ENCODE assay signal across 1 cellular context in the genomic region with DNA sequence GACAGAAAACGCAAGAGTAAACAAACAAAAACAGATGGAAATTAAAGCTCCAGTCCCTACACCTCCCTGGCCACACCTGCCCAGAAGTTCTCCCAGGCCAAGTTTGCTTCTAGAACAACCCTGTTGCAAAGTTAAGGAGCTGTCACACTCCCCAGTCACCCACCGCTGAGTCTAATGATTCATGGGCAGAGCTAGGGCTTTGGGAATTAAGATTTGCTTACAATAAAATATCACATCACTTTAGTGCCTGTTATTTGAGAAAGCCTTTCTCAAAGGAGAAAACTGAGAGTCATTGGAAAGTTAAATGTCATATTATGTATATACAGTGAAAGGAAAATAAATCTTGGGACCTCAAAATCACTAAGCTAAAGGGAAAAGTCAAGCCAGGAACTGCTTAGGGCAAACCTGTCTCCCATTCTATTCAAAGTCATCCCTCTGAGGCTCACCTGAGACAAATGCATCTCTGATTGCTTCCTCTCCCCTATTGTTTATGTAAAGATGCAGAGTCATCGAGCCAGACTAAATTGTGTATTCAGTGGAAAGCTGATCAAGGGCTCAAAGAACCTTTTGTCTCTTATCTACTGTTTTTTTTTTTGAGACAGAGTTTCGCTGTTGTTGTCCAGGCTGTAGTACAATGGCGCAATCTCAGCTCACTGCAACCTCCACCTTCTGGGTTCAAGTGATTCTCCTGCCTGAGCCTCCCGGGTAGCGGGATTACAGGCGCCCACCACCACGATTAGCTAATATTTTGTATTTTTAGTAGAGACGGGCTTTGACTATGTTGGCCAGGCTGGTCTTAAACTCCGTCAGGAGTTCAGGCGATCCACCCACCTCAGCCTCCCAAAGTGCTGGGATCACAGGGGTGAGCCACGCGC.
TF ChIP-seq lines count a peak whose summit lies in the region.

No MANE protein-coding gene starts in this region.

TF ChIP-seq in HepG2, 621 proteins besides CTCF, POLR2A, EP300 and RAD21 (continued from another document and continues in another):
- TF ChIP-seq, protein P1, sequence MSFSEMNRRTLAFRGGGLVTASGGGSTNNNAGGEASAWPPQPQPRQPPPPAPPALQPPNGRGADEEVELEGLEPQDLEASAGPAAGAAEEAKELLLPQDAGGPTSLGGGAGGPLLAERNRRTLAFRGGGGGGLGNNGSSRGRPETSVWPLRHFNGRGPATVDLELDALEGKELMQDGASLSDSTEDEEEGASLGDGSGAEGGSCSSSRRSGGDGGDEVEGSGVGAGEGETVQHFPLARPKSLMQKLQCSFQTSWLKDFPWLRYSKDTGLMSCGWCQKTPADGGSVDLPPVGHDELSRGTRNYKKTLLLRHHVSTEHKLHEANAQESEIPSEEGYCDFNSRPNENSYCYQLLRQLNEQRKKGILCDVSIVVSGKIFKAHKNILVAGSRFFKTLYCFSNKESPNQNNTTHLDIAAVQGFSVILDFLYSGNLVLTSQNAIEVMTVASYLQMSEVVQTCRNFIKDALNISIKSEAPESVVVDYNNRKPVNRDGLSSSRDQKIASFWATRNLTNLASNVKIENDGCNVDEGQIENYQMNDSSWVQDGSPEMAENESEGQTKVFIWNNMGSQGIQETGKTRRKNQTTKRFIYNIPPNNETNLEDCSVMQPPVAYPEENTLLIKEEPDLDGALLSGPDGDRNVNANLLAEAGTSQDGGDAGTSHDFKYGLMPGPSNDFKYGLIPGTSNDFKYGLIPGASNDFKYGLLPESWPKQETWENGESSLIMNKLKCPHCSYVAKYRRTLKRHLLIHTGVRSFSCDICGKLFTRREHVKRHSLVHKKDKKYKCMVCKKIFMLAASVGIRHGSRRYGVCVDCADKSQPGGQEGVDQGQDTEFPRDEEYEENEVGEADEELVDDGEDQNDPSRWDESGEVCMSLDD (CRISPR knock-in tag; IDR thresholded peaks at IDR 0.05; ENCODE audit: borderline replicate concordance), result no peak
- TF ChIP-seq, protein P2, sequence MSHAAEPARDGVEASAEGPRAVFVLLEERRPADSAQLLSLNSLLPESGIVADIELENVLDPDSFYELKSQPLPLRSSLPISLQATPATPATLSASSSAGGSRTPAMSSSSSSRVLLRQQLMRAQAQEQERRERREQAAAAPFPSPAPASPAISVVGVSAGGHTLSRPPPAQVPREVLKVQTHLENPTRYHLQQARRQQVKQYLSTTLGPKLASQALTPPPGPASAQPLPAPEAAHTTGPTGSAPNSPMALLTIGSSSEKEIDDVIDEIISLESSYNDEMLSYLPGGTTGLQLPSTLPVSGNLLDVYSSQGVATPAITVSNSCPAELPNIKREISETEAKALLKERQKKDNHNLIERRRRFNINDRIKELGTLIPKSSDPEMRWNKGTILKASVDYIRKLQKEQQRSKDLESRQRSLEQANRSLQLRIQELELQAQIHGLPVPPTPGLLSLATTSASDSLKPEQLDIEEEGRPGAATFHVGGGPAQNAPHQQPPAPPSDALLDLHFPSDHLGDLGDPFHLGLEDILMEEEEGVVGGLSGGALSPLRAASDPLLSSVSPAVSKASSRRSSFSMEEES (CRISPR knock-in tag; IDR thresholded peaks at IDR 0.05), result no peak
- TF ChIP-seq CEBPG (CRISPR knock-in tag; IDR thresholded peaks at IDR 0.05), result peak; percentile 89
- TF ChIP-seq, protein P3, sequence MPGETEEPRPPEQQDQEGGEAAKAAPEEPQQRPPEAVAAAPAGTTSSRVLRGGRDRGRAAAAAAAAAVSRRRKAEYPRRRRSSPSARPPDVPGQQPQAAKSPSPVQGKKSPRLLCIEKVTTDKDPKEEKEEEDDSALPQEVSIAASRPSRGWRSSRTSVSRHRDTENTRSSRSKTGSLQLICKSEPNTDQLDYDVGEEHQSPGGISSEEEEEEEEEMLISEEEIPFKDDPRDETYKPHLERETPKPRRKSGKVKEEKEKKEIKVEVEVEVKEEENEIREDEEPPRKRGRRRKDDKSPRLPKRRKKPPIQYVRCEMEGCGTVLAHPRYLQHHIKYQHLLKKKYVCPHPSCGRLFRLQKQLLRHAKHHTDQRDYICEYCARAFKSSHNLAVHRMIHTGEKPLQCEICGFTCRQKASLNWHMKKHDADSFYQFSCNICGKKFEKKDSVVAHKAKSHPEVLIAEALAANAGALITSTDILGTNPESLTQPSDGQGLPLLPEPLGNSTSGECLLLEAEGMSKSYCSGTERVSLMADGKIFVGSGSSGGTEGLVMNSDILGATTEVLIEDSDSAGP (CRISPR knock-in tag; IDR thresholded peaks at IDR 0.05; ENCODE audit: borderline replicate concordance), result no peak
- no peak for TF ChIP-seq FOXC1 (CRISPR knock-in tag; IDR thresholded peaks at IDR 0.05; ENCODE audit: borderline replicate concordance)
- TF ChIP-seq, protein P4, sequence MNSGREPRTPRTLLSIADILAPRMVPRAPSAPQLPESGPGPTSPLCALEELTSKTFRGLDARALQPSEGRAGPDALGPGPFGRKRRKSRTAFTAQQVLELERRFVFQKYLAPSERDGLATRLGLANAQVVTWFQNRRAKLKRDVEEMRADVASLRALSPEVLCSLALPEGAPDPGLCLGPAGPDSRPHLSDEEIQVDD (CRISPR knock-in tag; IDR thresholded peaks at IDR 0.05; ENCODE audit: borderline replicate concordance), result no peak
- TF ChIP-seq ZFP41 (CRISPR knock-in tag; IDR thresholded peaks at IDR 0.05; ENCODE audit: borderline replicate concordance), result no peak
- no peak for TF ChIP-seq SATB2 (CRISPR knock-in tag; IDR thresholded peaks at IDR 0.05)
- TF ChIP-seq, protein P5, sequence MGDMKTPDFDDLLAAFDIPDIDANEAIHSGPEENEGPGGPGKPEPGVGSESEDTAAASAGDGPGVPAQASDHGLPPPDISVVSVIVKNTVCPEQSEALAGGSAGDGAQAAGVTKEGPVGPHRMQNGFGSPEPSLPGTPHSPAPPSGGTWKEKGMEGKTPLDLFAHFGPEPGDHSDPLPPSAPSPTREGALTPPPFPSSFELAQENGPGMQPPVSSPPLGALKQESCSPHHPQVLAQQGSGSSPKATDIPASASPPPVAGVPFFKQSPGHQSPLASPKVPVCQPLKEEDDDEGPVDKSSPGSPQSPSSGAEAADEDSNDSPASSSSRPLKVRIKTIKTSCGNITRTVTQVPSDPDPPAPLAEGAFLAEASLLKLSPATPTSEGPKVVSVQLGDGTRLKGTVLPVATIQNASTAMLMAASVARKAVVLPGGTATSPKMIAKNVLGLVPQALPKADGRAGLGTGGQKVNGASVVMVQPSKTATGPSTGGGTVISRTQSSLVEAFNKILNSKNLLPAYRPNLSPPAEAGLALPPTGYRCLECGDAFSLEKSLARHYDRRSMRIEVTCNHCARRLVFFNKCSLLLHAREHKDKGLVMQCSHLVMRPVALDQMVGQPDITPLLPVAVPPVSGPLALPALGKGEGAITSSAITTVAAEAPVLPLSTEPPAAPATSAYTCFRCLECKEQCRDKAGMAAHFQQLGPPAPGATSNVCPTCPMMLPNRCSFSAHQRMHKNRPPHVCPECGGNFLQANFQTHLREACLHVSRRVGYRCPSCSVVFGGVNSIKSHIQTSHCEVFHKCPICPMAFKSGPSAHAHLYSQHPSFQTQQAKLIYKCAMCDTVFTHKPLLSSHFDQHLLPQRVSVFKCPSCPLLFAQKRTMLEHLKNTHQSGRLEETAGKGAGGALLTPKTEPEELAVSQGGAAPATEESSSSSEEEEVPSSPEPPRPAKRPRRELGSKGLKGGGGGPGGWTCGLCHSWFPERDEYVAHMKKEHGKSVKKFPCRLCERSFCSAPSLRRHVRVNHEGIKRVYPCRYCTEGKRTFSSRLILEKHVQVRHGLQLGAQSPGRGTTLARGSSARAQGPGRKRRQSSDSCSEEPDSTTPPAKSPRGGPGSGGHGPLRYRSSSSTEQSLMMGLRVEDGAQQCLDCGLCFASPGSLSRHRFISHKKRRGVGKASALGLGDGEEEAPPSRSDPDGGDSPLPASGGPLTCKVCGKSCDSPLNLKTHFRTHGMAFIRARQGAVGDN (CRISPR knock-in tag; IDR thresholded peaks at IDR 0.05), result no peak
- TF ChIP-seq ZBTB1 (CRISPR knock-in tag; IDR thresholded peaks at IDR 0.05; ENCODE audit: borderline replicate concordance), result no peak
- TF ChIP-seq ZNF670 (CRISPR knock-in tag; IDR thresholded peaks at IDR 0.05; ENCODE audit: borderline replicate concordance), result no peak
- TF ChIP-seq HNF4A (CRISPR knock-in tag; IDR thresholded peaks at IDR 0.05), result peak; percentile 28; the same call in 1 of the 2 replicates
- peak; percentile 25 for TF ChIP-seq XRCC5 (optimal IDR thresholded peaks at IDR 0.05; ENCODE audit: low read length)
- TF ChIP-seq, protein P6, sequence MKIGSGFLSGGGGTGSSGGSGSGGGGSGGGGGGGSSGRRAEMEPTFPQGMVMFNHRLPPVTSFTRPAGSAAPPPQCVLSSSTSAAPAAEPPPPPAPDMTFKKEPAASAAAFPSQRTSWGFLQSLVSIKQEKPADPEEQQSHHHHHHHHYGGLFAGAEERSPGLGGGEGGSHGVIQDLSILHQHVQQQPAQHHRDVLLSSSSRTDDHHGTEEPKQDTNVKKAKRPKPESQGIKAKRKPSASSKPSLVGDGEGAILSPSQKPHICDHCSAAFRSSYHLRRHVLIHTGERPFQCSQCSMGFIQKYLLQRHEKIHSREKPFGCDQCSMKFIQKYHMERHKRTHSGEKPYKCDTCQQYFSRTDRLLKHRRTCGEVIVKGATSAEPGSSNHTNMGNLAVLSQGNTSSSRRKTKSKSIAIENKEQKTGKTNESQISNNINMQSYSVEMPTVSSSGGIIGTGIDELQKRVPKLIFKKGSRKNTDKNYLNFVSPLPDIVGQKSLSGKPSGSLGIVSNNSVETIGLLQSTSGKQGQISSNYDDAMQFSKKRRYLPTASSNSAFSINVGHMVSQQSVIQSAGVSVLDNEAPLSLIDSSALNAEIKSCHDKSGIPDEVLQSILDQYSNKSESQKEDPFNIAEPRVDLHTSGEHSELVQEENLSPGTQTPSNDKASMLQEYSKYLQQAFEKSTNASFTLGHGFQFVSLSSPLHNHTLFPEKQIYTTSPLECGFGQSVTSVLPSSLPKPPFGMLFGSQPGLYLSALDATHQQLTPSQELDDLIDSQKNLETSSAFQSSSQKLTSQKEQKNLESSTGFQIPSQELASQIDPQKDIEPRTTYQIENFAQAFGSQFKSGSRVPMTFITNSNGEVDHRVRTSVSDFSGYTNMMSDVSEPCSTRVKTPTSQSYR (CRISPR knock-in tag; IDR thresholded peaks at IDR 0.05; ENCODE audit: borderline replicate concordance), result no peak
- TF ChIP-seq KMT2A (CRISPR knock-in tag; IDR thresholded peaks at IDR 0.05), result no peak
- TF ChIP-seq JUNB (CRISPR knock-in tag; IDR thresholded peaks at IDR 0.05; ENCODE audit: borderline replicate concordance), result no peak
- TF ChIP-seq ZNF256 (CRISPR knock-in tag; conservative IDR thresholded peaks at IDR 0.05), result no peak
- TF ChIP-seq ZNF124 (CRISPR knock-in tag; IDR thresholded peaks at IDR 0.05), result no peak
- no peak for TF ChIP-seq EED (CRISPR knock-in tag; IDR thresholded peaks at IDR 0.05)
- TF ChIP-seq TBX3 (IDR thresholded peaks at IDR 0.05; ENCODE audit: borderline replicate concordance), result no peak
- no peak for TF ChIP-seq RBM22 (optimal IDR thresholded peaks at IDR 0.05; ENCODE audit: low read length)
- 0 out of 2 replicates have a peak, but pooled peaks have one; percentile 62 for TF ChIP-seq ZFP90 (CRISPR knock-in tag; IDR thresholded peaks at IDR 0.05; ENCODE audit: borderline replicate concordance)
- TF ChIP-seq HIVEP1 (CRISPR knock-in tag; IDR thresholded peaks at IDR 0.05), result no peak
- TF ChIP-seq ARNT2 (CRISPR knock-in tag; IDR thresholded peaks at IDR 0.05; ENCODE audit: low read depth), result no peak
- TF ChIP-seq CCDC6 (CRISPR knock-in tag; IDR thresholded peaks at IDR 0.05), result no peak
- no peak; the same call in 1 of the 2 replicates for TF ChIP-seq SIX1 (CRISPR knock-in tag; IDR thresholded peaks at IDR 0.05; ENCODE audit: borderline replicate concordance)
- no peak for TF ChIP-seq KAT2B (IDR thresholded peaks at IDR 0.05; ENCODE audit: borderline replicate concordance, low read depth, low read length)
- TF ChIP-seq SP5 (CRISPR knock-in tag; IDR thresholded peaks at IDR 0.05; ENCODE audit: borderline replicate concordance, low read depth), result no peak
- no peak for TF ChIP-seq NFIB (CRISPR knock-in tag; IDR thresholded peaks at IDR 0.05; ENCODE audit: borderline replicate concordance)
- TF ChIP-seq ZNF772 (CRISPR knock-in tag; IDR thresholded peaks at IDR 0.05), result no peak
- TF ChIP-seq EEA1 (CRISPR knock-in tag; IDR thresholded peaks at IDR 0.05; ENCODE audit: borderline replicate concordance), result no peak
- TF ChIP-seq, protein P7, sequence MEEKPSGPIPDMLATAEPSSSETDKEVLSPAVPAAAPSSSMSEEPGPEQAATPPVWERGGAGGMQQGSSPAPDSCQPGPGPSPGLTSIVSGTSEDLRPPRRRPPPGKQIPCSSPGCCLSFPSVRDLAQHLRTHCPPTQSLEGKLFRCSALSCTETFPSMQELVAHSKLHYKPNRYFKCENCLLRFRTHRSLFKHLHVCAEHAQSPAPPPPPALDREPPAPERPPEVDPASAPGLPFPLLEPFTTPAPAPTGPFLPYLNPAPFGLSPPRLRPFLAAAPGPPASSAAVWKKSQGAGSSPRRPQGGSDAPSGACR (CRISPR knock-in tag; IDR thresholded peaks at IDR 0.05), result no peak; the same call in 1 of the 2 replicates
- no peak for TF ChIP-seq ZNF24 (IDR thresholded peaks at IDR 0.05)
- TF ChIP-seq ZNF546 (CRISPR knock-in tag; conservative IDR thresholded peaks at IDR 0.05), result no peak
- TF ChIP-seq, protein P8, sequence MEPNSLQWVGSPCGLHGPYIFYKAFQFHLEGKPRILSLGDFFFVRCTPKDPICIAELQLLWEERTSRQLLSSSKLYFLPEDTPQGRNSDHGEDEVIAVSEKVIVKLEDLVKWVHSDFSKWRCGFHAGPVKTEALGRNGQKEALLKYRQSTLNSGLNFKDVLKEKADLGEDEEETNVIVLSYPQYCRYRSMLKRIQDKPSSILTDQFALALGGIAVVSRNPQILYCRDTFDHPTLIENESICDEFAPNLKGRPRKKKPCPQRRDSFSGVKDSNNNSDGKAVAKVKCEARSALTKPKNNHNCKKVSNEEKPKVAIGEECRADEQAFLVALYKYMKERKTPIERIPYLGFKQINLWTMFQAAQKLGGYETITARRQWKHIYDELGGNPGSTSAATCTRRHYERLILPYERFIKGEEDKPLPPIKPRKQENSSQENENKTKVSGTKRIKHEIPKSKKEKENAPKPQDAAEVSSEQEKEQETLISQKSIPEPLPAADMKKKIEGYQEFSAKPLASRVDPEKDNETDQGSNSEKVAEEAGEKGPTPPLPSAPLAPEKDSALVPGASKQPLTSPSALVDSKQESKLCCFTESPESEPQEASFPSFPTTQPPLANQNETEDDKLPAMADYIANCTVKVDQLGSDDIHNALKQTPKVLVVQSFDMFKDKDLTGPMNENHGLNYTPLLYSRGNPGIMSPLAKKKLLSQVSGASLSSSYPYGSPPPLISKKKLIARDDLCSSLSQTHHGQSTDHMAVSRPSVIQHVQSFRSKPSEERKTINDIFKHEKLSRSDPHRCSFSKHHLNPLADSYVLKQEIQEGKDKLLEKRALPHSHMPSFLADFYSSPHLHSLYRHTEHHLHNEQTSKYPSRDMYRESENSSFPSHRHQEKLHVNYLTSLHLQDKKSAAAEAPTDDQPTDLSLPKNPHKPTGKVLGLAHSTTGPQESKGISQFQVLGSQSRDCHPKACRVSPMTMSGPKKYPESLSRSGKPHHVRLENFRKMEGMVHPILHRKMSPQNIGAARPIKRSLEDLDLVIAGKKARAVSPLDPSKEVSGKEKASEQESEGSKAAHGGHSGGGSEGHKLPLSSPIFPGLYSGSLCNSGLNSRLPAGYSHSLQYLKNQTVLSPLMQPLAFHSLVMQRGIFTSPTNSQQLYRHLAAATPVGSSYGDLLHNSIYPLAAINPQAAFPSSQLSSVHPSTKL (CRISPR knock-in tag; IDR thresholded peaks at IDR 0.05), result peak; percentile 90
- no peak for TF ChIP-seq GTF3A (CRISPR knock-in tag; conservative IDR thresholded peaks at IDR 0.05)
- TF ChIP-seq ZNF614 (CRISPR knock-in tag; IDR thresholded peaks at IDR 0.05; ENCODE audit: borderline replicate concordance), result no peak
